In genomic region chr2:221283896-221284295, GRCh38 we compare ENCODE assay signal across 23 cellular contexts.
DNase-seq lines count a peak whose midpoint lies in the region; ATAC-seq and TF ChIP-seq lines count a peak whose summit lies in the region.
"Had no signal": no experiment of that assay in that cellular context is flagged by ENCODE, and none has a peak within 500 bp of the region (broad histone marks: within the 10 kb centered on the region; RNA-seq: fewer than 3 reads in every experiment).

No MANE protein-coding gene starts in this region.

- no peak overlapping the region for H3K4me3 ChIP-seq in adipocyte (ENCODE audit: low read length)
- no peak overlapping the region for H3K4me3 ChIP-seq in dorsolateral prefrontal cortex
- H3K4me3 ChIP-seq: mucosa of descending colon, right lobe of liver had no signal

- H3K9me3 ChIP-seq in adipocyte (ENCODE audit: control insufficient read depth, low read length) = no peaks in the 10 kb centered on the region
- H3K9me3 ChIP-seq: mucosa of descending colon, right lobe of liver had no signal

- H3K27me3 ChIP-seq in adipocyte (replicated peaks; ENCODE audit: control insufficient read depth, insufficient read depth, low read length) (no peaks in the 10 kb centered on the region), dorsolateral prefrontal cortex (peaks cover 0 to 4% (median 0%) of the 10 kb centered on the region in 45 donors)
- H3K27me3 ChIP-seq: right lobe of liver had no signal

- intact Hi-C loops in dorsolateral prefrontal cortex (cut with DNase I) = no loop called here

- no peak overlapping the region for H3K9ac ChIP-seq in adipocyte (ENCODE audit: low read length)
- H3K9ac ChIP-seq: KMS-11 had no signal

- H3K27ac ChIP-seq in dorsolateral prefrontal cortex = no peak overlapping the region
- H3K27ac ChIP-seq: KMS-11, right lobe of liver had no signal

- ATAC-seq in HG02870 (IDR thresholded peaks at IDR 0.05; ENCODE audit: unreplicated experiment) = no peak
- ATAC-seq: left lobe of liver, mucosa of descending colon, right lobe of liver, T-helper 17 cell had no signal

- in situ Hi-C loops in GM13976 (cut with MboI; ENCODE audit: low sequenced_read_pairs, unreplicated experiment) = no loop called here

- TF ChIP-seq CTCF in AG09319 (IDR thresholded peaks at IDR 0.05; ENCODE audit: low read depth, low read length) (no peak), GM13976 (IDR thresholded peaks at IDR 0.05; ENCODE audit: borderline replicate concordance, control extremely low read depth, extremely low read depth, insufficient read depth, missing control alignments) (no peak), dorsolateral prefrontal cortex (IDR thresholded peaks at IDR 0.05 in 54 of 56, conservative IDR thresholded peaks at IDR 0.05 in 2 of 56; ENCODE audit: low read depth in 1 of 56, partially characterized antibody in 56 of 56) (no peak)

- H3K36me3 ChIP-seq in adipocyte (ENCODE audit: control insufficient read depth, insufficient read depth, low read length, severe bottlenecking) = no peaks in the 10 kb centered on the region
- H3K36me3 ChIP-seq: right lobe of liver had no signal

- no peaks in the 10 kb centered on the region for H3K4me1 ChIP-seq in adipocyte (ENCODE audit: control insufficient read depth, insufficient read depth, low read length)
- H3K4me1 ChIP-seq: right lobe of liver had no signal

- DNase-seq in AG09319 (ENCODE audit: extremely low read depth, low read depth) (peak; percentile 34), HCEC 1CT (peak; percentile 13), adipocyte (ENCODE audit: low read depth) (peak; percentile 75), kidney tubule cell (ENCODE audit: low spot score) (peak; percentile 56), GM13976 (ENCODE audit: low spot score) (no peak), dorsolateral prefrontal cortex (no peak), dermis blood vessel endothelial cell (no peak)
- DNase-seq: activated CD8-positive, alpha-beta memory T cell treated with anti-CD3 and anti-CD28 coated beads for 24 hours; AML-193; central memory CD4-positive, alpha-beta T cell; GDM1; mucosa of descending colon; NCI-H146; NCI-H226; NK-92 treated with Interleukin-12 subunit alpha and Interleukin-12 subunit beta, amount 100 ng/mL, for 24 hours; occipital lobe; right lobe of liver; Right ventricle myocardium superior; stimulated activated CD4-positive, alpha-beta T cell treated with anti-CD3 and anti-CD28 coated beads, Interleukin-2, amount 100 ng/mL, for 24 hours; T-helper 17 cell had no signal

Comparison
In these comparisons a context has a peak if more than half of its experiments do, and no peak if none do; other contexts are left out.
1. DNase-seq: peak in AG09319 (single experiment), HCEC 1CT (single experiment), adipocyte (single experiment) and kidney tubule cell (single experiment); none in GM13976 (single experiment), dorsolateral prefrontal cortex (0 of 10) and dermis blood vessel endothelial cell (single experiment).